1 cellular context compared by ENCODE assay signal in genomic region chr14:25150934-25151790, GRCh38.
TF ChIP-seq lines count a peak whose summit lies in the region.

No MANE protein-coding gene starts in this region.

TF ChIP-seq in GM23338, 12 proteins besides CTCF, POLR2A, EP300 and RAD21 (continued from another document):
- no peak for TF ChIP-seq ZNF462 (CRISPR knock-in tag; IDR thresholded peaks at IDR 0.05)
- TF ChIP-seq EZH2 (IDR thresholded peaks at IDR 0.05; ENCODE audit: low read depth, unreplicated experiment) = no peak
